ENCODE assay signal across 9 cellular contexts in genomic region chr10:126598009-126598408, GRCh38.
DNase-seq lines count a peak whose midpoint lies in the region; TF ChIP-seq lines count a peak whose summit lies in the region.
"Had no signal": no experiment of that assay in that cellular context is flagged by ENCODE, and none has a peak within 500 bp of the region (broad histone marks: within the 10 kb centered on the region; RNA-seq: fewer than 3 reads in every experiment).

No MANE protein-coding gene starts in this region.

- no peaks in the 10 kb centered on the region for H3K36me3 ChIP-seq in H7 (replicated peaks; ENCODE audit: control insufficient read depth, insufficient read depth, low read length)
- no peaks in the 10 kb centered on the region for H3K36me3 ChIP-seq in NT2/D1 (ENCODE audit: insufficient read depth, insufficient read length, low read length)
- H3K36me3 ChIP-seq: BLaER1 treated with 17β-estradiol and CSF1 and Interleukin-3, amounts not matched to agents 10 nM and 100 nM had no signal

- peaks cover 3% of the 10 kb centered on the region for H3K4me1 ChIP-seq in NT2/D1 (ENCODE audit: insufficient read depth, insufficient read length)
- H3K4me1 ChIP-seq: BLaER1 treated with 17β-estradiol and CSF1 and Interleukin-3, amounts not matched to agents 10 nM and 100 nM had no signal

- TF ChIP-seq CTCF in epithelial cell of proximal tubule (conservative IDR thresholded peaks at IDR 0.05; ENCODE audit: low read depth, low read length), result peak; percentile 91

- H3K4me3 ChIP-seq in H7 (ENCODE audit: insufficient read depth, low read depth, low read length), result no peak overlapping the region
- no peak overlapping the region for H3K4me3 ChIP-seq in NT2/D1 (ENCODE audit: insufficient read length, low read depth)
- no peak overlapping the region for H3K4me3 ChIP-seq in epithelial cell of proximal tubule (ENCODE audit: low read depth, low read length)
- H3K4me3 ChIP-seq: BLaER1 treated with 17β-estradiol and CSF1 and Interleukin-3, amounts not matched to agents 10 nM and 100 nM had no signal

- H3K9ac ChIP-seq in NT2/D1 (ENCODE audit: insufficient read length, low read depth), result no peak overlapping the region
- H3K9ac ChIP-seq: BLaER1 treated with 17β-estradiol and CSF1 and Interleukin-3, amounts not matched to agents 10 nM and 100 nM had no signal

- DNase-seq in NCI-H1694 (lab: John Stamatoyannopoulos, UW) (peak; percentile 4), NCI-H1694 treated with DMSO at 0.1 percent for 48 hours (lab: John Stamatoyannopoulos, UW) (no peak), H7 (peak; percentile 65), NT2/D1 (ENCODE audit: low read depth, low spot score) (peak; percentile 30), epithelial cell of proximal tubule (ENCODE audit: low read depth) (no peak), pons (ENCODE audit: low spot score) (peak; percentile 78), NCI-H187 (lab: John Stamatoyannopoulos, UW) (no peak), NCI-H774 (lab: John Stamatoyannopoulos, UW) (no peak)

- no peaks in the 10 kb centered on the region for H3K27me3 ChIP-seq in H7 (ENCODE audit: control insufficient read depth, insufficient read depth, low read length)
- H3K27me3 ChIP-seq in NT2/D1 (ENCODE audit: insufficient read depth, insufficient read length), result no peaks in the 10 kb centered on the region
- H3K27me3 ChIP-seq: BLaER1 treated with 17β-estradiol and CSF1 and Interleukin-3, amounts not matched to agents 10 nM and 100 nM had no signal

- H3K9me3 ChIP-seq in NT2/D1 (ENCODE audit: insufficient read depth, low read length), result no peaks in the 10 kb centered on the region
- H3K9me3 ChIP-seq: BLaER1 treated with 17β-estradiol and CSF1 and Interleukin-3, amounts not matched to agents 10 nM and 100 nM had no signal

Comparison
In these comparisons a context has a peak if more than half of its experiments do, and no peak if none do; other contexts are left out.
1. DNase-seq: peak in NCI-H1694 (single experiment), H7 (single experiment), NT2/D1 (single experiment) and pons (single experiment); none in NCI-H1694 treated with DMSO at 0.1 percent for 48 hours (single experiment), epithelial cell of proximal tubule (single experiment), NCI-H187 (0 of 2) and NCI-H774 (single experiment).